ENCODE assay signal across 9 cellular contexts in the genomic region with DNA sequence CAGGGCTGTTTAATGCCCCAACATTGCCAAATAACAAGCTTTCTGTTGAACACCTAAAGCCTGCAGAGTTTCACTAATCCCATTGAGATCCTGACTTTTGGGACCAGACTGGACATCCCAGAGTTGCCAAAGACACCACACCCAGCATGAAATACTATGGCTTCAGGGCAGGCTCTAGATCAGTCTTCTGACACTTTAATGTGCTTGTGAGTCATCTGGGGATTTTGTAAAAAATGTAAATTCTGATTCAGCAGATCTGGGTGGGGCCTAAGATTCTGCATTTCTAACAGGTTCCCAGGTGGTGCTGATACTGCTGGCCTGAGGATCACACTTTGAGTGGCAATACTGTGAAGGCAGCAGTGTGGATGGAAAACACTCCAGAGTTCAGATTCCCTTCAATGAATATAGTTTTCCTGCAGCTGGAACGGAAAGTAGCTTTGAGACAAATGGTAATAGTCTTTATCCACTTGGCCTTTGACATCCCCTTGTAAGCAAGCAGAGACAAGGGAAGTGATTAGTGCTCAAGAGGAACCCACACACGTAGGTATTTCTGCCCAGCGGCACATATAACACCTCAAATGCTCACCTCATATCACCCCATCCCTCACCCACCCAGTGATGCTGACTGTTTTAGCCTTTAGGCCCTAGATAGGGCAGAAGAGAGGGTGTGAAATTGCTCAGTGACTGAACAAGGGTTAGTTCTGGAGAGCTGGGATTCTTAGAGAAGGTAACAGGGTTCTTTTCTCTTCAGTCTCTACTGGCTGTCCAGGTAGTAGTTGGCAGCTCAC. TPM values are rescaled to one million over a fixed set of nuclear protein-coding genes. Genes with fewer than 3 reads are reported as not detected.
DNase-seq lines count a peak whose midpoint lies in the region; ATAC-seq and TF ChIP-seq lines count a peak whose summit lies in the region.
"Had no signal": no experiment of that assay in that cellular context is flagged by ENCODE, and none has a peak within 500 bp of the region (broad histone marks: within the 10 kb centered on the region; RNA-seq: fewer than 3 reads in every experiment).

No MANE protein-coding gene starts in this region.

- WGBS in body of pancreas, 2 donors = 75 to 83% methylated on average over 3 of the region's 3 CpGs

- no peak overlapping the region for H3K27ac Mint-ChIP-seq in natural killer cell treated with Interleukin-12 subunit alpha and Interleukin-12 subunit beta and Interleukin-15 and Interleukin-18, amount 100 ng/mL, for 72 hours
- H3K27ac Mint-ChIP-seq: dendritic cell treated with granulocyte-macrophage colony-stimulating factor and Interleukin-4, amounts not matched to agents 40 ng/mL and 50 ng/mL, for 4 days had no signal

- H3K27me3 ChIP-seq in body of pancreas = no peaks in the 10 kb centered on the region

- no peaks in the 10 kb centered on the region for H3K36me3 ChIP-seq in body of pancreas (replicated peaks in 1 of 2; ENCODE audit: insufficient read depth in 1 of 2, low read depth in 2 of 2)

- TF ChIP-seq CTCF in GM13977 (IDR thresholded peaks at IDR 0.05; ENCODE audit: extremely low read depth, insufficient read depth, missing control alignments) = no peak
- no peak for TF ChIP-seq CTCF in VCaP (conservative IDR thresholded peaks at IDR 0.05)
- TF ChIP-seq CTCF in body of pancreas (IDR thresholded peaks at IDR 0.05) = no peak

- in situ Hi-C loops in GM13977 (cut with MboI; ENCODE audit: low pct_unique_long_range_greater_than_20kb, low sequenced_read_pairs, unreplicated experiment) = no loop called here

- H3K9me3 ChIP-seq in body of pancreas = no peaks in the 10 kb centered on the region

- H3K27me3 Mint-ChIP-seq in natural killer cell treated with Interleukin-12 subunit alpha and Interleukin-12 subunit beta and Interleukin-15 and Interleukin-18, amount 100 ng/mL, for 72 hours = no peaks in the 10 kb centered on the region
- H3K27me3 Mint-ChIP-seq: dendritic cell treated with granulocyte-macrophage colony-stimulating factor and Interleukin-4, amounts not matched to agents 40 ng/mL and 50 ng/mL, for 4 days had no signal

- peak overlapping the region; percentile 100 for H3K27ac ChIP-seq in VCaP
- no peak overlapping the region for H3K27ac ChIP-seq in body of pancreas

- H3K4me1 Mint-ChIP-seq in natural killer cell treated with Interleukin-12 subunit alpha and Interleukin-12 subunit beta and Interleukin-15 and Interleukin-18, amount 100 ng/mL, for 72 hours (ENCODE audit: low read depth in 2 of 2) = peaks cover 0 to 2% of the 10 kb centered on the region in 2 donors

- no peak for TF ChIP-seq POLR2A in body of pancreas (IDR thresholded peaks at IDR 0.05)

- ATAC-seq in HG02759 (IDR thresholded peaks at IDR 0.05; ENCODE audit: unreplicated experiment) (peak; percentile 62), body of pancreas (no peak)
- peak; percentile 48 to 69 for ATAC-seq in natural killer cell treated with Interleukin-12 subunit alpha and Interleukin-12 subunit beta and Interleukin-15 and Interleukin-18, amount 100 ng/mL, for 72 hours

- DNase-seq in GM13977 (ENCODE audit: low spot score) (peak; percentile 36), NCI-H510A treated with DMSO at 0.1 percent for 48 hours (lab: John Stamatoyannopoulos, UW) (no peak), KG1 (lab: John Stamatoyannopoulos, UW) (no peak), body of pancreas (no peak)
- no peak for DNase-seq in natural killer cell treated with Interleukin-12 subunit alpha and Interleukin-12 subunit beta and Interleukin-15 and Interleukin-18, amount 100 ng/mL, for 72 hours (ENCODE audit: low spot score)
- no peak for DNase-seq in activated effector memory CD4-positive, alpha-beta T cell treated with anti-CD3 and anti-CD28 coated beads, Interleukin-2, amount 50 U/mL, for 16 hours

- intact Hi-C loops in body of pancreas (cut with DNase I) = no loop called here

- no peaks in the 10 kb centered on the region for H3K9me3 Mint-ChIP-seq in natural killer cell treated with Interleukin-12 subunit alpha and Interleukin-12 subunit beta and Interleukin-15 and Interleukin-18, amount 100 ng/mL, for 72 hours
- H3K9me3 Mint-ChIP-seq: dendritic cell treated with granulocyte-macrophage colony-stimulating factor and Interleukin-4, amounts not matched to agents 40 ng/mL and 50 ng/mL, for 4 days had no signal

- no peak overlapping the region for H3K4me3 Mint-ChIP-seq in natural killer cell treated with Interleukin-12 subunit alpha and Interleukin-12 subunit beta and Interleukin-15 and Interleukin-18, amount 100 ng/mL, for 72 hours
- H3K4me3 Mint-ChIP-seq: dendritic cell treated with granulocyte-macrophage colony-stimulating factor and Interleukin-4, amounts not matched to agents 40 ng/mL and 50 ng/mL, for 4 days had no signal

- H3K4me1 ChIP-seq in body of pancreas = peaks cover 19% of the 10 kb centered on the region

- H3K4me3 ChIP-seq in body of pancreas = no peak overlapping the region

- H3K36me3 Mint-ChIP-seq in natural killer cell treated with Interleukin-12 subunit alpha and Interleukin-12 subunit beta and Interleukin-15 and Interleukin-18, amount 100 ng/mL, for 72 hours = no peaks in the 10 kb centered on the region

RNA-seq across cellular contexts. Expression of a gene that starts 51.4 kb away (rescaled TPM):
- 10 to 100 TPM; 43.9 to 44.3 TPM for total RNA-seq in natural killer cell treated with Interleukin-12 subunit alpha and Interleukin-12 subunit beta and Interleukin-15 and Interleukin-18, amount 100 ng/mL, for 72 hours
- 10 to 100 TPM; 15.0 to 18.8 TPM for total RNA-seq in body of pancreas
